ENCODE assay signal across 8 cellular contexts in the genomic region with DNA sequence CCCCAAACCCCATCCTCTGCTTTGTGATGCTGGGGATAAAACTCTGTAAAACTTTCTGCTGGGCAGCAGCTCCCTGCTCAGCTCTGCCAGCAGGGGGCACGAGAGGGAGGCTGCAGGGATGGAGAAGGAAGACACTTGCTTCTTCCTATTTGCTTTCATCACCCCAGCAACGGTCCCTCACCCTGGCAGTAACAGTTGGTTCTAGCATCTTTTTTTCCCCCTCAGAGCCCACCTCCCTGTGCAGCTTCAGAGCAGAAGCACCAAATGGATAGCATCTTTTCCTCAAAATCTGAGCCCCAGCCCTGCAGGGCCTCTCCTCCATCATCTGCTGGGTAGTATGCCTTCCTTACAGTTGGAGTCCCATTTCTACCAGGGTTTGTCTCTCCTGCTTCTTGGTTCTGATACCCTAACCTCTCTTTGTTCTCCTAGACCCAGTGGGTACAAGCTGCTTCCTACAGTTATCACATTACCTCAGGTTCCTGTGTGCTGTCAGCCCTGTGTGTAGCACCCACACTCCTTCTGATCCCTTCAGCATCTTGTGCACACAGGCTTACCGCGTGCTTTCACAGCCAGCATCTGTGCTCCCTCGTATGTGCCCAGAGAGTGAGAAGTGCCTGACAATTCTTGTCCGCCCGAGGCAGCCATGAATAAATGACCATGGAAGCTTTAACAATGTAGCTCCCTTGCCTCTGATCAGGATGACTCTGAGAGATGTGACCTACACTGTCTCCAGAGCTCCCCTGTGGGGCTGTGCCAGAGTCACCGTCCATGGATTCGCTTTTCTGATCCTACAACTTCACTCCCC. TPM values are rescaled to one million over a fixed set of nuclear protein-coding genes. Genes with fewer than 3 reads are reported as not detected.
DNase-seq lines count a peak whose midpoint lies in the region; ATAC-seq and TF ChIP-seq lines count a peak whose summit lies in the region.

No MANE protein-coding gene starts in this region.

- intact Hi-C loops in left colon (cut with DNase I, micrococcal nuclease) = loop anchor here in 1 of 2 donors (5.0 kb wide), 1 partner anchor 192 kb away; no protein-coding TSS in a partner anchor

- DNase-seq in GM04504 (ENCODE audit: low read depth) (peak; percentile 48), NCI-H2196 treated with DMSO at 0.1 percent for 48 hours (lab: John Stamatoyannopoulos, UW; ENCODE audit: unreplicated experiment) (peak; percentile 46), cardiac fibroblast (ENCODE audit: low read depth in 2 of 2) (peak; percentile 83 to 87), left colon (peak; percentile 71 to 79)
- DNase-seq in activated CD4-positive, alpha-beta T cell treated with anti-CD3 and anti-CD28 coated beads for 1 hour = peak; percentile 64
- DNase-seq in stimulated activated CD4-positive, alpha-beta T cell treated with anti-CD3 and anti-CD28 coated beads, Interleukin-4, amount 100 ng/mL, for 4 hours = peak; percentile 72 to 82

- H3K4me3 ChIP-seq in cardiac fibroblast (replicated peaks in 1 of 2; ENCODE audit: low read depth in 2 of 2, low read length in 2 of 2) = no peak overlapping the region

- peak; percentile 98 for TF ChIP-seq CTCF in cardiac fibroblast (IDR thresholded peaks at IDR 0.05; ENCODE audit: low read depth, low read length)

- ATAC-seq in HG02678 (IDR thresholded peaks at IDR 0.05; ENCODE audit: unreplicated experiment) (peak; percentile 81), left colon (peak; percentile 95), GM21528 (IDR thresholded peaks at IDR 0.05; ENCODE audit: low FRiP score, unreplicated experiment) (no peak)

RNA-seq across cellular contexts. Expression of gene CKAP2L, which starts 14.5 kb away (rescaled TPM):
- 1 to 10 TPM; 1.4 to 4.7 TPM for total RNA-seq in left colon

RNA-seq across cellular contexts. Expression of gene NT5DC4, which starts 29.1 kb away (rescaled TPM):
- total RNA-seq in left colon = not detected

RNA-seq across cellular contexts. Expression of gene IL1A, which starts 34.3 kb away (rescaled TPM):
- total RNA-seq in left colon = under 1 TPM; 0.12 to 0.17 TPM
